8 cellular contexts compared by ENCODE assay signal in genomic region chr7:105353752-105354328, GRCh38. TPM values are rescaled to one million over a fixed set of nuclear protein-coding genes. Genes with fewer than 3 reads are reported as not detected.
A peak's percentile ranks its signal among the peaks of the same experiment; 100 is the strongest.
DNase-seq lines count a peak whose midpoint lies in the region; ATAC-seq and TF ChIP-seq lines count a peak whose summit lies in the region.

No MANE protein-coding gene starts in this region.

- intact Hi-C loops in gastrocnemius medialis (cut with DNase I; ENCODE audit: low total_unique reads) (no loop called here), MCF 10A (cut with micrococcal nuclease) (no loop called here)

- H3K4me3 Mint-ChIP-seq in MCF 10A (ENCODE audit: unreplicated experiment) = no peak overlapping the region

- POLR2A ChIA-PET in MCF 10A (lab: Yijun Ruan, JAX) = interaction anchor here (0.6 to 0.8 kb wide), 2 partner anchors 27 to 178 kb away, joined by 4 read pairs; partner anchors contain the start of gene RINT1

- ATAC-seq in GM19023 (IDR thresholded peaks at IDR 0.05; ENCODE audit: unreplicated experiment) = peak; percentile 34
- peak; percentile 26 to 37 for ATAC-seq in gastrocnemius medialis
- ATAC-seq in HG03457 (IDR thresholded peaks at IDR 0.05; ENCODE audit: unreplicated experiment) = no peak
- ATAC-seq in GM19455 (IDR thresholded peaks at IDR 0.05; ENCODE audit: unreplicated experiment) = no peak

- H3K27me3 ChIP-seq in gastrocnemius medialis = no peaks in the 10 kb centered on the region

- CTCF ChIA-PET in MCF 10A (lab: Yijun Ruan, JAX) = interaction anchor here (0.6 kb wide), 1 partner anchor 19 kb away, joined by 3 read pairs; no protein-coding TSS in a partner anchor

- H3K9me3 ChIP-seq in gastrocnemius medialis = no peaks in the 10 kb centered on the region

- DNase-seq in NCI-H69 (lab: John Stamatoyannopoulos, UW) (peak; percentile 48), fibroblast of mammary gland (ENCODE audit: low read depth) (peak; percentile 64), gastrocnemius medialis (peak; percentile 32 to 50), MCF 10A (ENCODE audit: unreplicated experiment) (no peak)
- DNase-seq in activated CD4-positive, CD25-positive, alpha-beta regulatory T cell treated with anti-CD3 and anti-CD28 coated beads, Interleukin-2, amount 50 U/mL, for 72 hours = no peak

- in situ Hi-C loops in gastrocnemius medialis (cut with MboI; ENCODE audit: low sequenced_read_pairs in 4 of 4) = no loop called here

- H3K4me1 ChIP-seq in gastrocnemius medialis = peaks cover 46% of the 10 kb centered on the region in 2 donors

- peak overlapping the region in 1 of 4 donors; percentile 2 for H3K27ac ChIP-seq in gastrocnemius medialis

- H3K36me3 ChIP-seq in gastrocnemius medialis = no peaks in the 10 kb centered on the region

- no peak for TF ChIP-seq POLR2A in gastrocnemius medialis (IDR thresholded peaks at IDR 0.05)

- no peak overlapping the region for H3K27ac Mint-ChIP-seq in MCF 10A (ENCODE audit: low read depth, unreplicated experiment)

- H3K4me1 Mint-ChIP-seq in MCF 10A (ENCODE audit: insufficient read depth, unreplicated experiment) = peaks cover 32% of the 10 kb centered on the region

- no TSS peak for BruUV-seq in MCF 10A (replicated peaks; lab: Mats Ljungman, UMichigan)

- H3K4me3 ChIP-seq in fibroblast of mammary gland (ENCODE audit: control insufficient read depth, low read depth, low read length) (no peak overlapping the region), gastrocnemius medialis (no peak overlapping the region)

- no peaks in the 10 kb centered on the region for H3K9me3 Mint-ChIP-seq in MCF 10A (ENCODE audit: unreplicated experiment)

- H3K27me3 Mint-ChIP-seq in MCF 10A (ENCODE audit: insufficient read depth, unreplicated experiment) = no peaks in the 10 kb centered on the region

- no peak for TF ChIP-seq CTCF in fibroblast of mammary gland (conservative IDR thresholded peaks at IDR 0.05; ENCODE audit: control insufficient read depth, insufficient read depth, low read depth, low read length)
- no peak for TF ChIP-seq CTCF in gastrocnemius medialis (IDR thresholded peaks at IDR 0.05 in 4 of 5, conservative IDR thresholded peaks at IDR 0.05 in 1 of 5)
- no peak for TF ChIP-seq CTCF in MCF 10A (IDR thresholded peaks at IDR 0.05; ENCODE audit: unreplicated experiment)

- H3K36me3 Mint-ChIP-seq in MCF 10A (ENCODE audit: insufficient read depth, unreplicated experiment) = no peaks in the 10 kb centered on the region

RNA-seq across cellular contexts. Expression of gene SRPK2, which starts 34.9 kb away (rescaled TPM):
- total RNA-seq in gastrocnemius medialis (10 to 100 TPM; 18.1 to 49.0 (median 21.3) TPM), MCF 10A (2022) (54.4 and 60.8 TPM in 2 replicates)

Comparison
In these comparisons a context has a peak if more than half of its experiments do, and no peak if none do; other contexts are left out.
1. ATAC-seq: peak in GM19023 (single experiment) and gastrocnemius medialis (2 of 2); none in HG03457 (single experiment) and GM19455 (single experiment).
2. DNase-seq: peak in NCI-H69 (single experiment), fibroblast of mammary gland (single experiment) and gastrocnemius medialis (2 of 2); none in MCF 10A (single experiment) and activated CD4-positive, CD25-positive, alpha-beta regulatory T cell treated with anti-CD3 and anti-CD28 coated beads, Interleukin-2, amount 50 U/mL, for 72 hours (single experiment).